23 cellular contexts compared by ENCODE assay signal in the genomic region with DNA sequence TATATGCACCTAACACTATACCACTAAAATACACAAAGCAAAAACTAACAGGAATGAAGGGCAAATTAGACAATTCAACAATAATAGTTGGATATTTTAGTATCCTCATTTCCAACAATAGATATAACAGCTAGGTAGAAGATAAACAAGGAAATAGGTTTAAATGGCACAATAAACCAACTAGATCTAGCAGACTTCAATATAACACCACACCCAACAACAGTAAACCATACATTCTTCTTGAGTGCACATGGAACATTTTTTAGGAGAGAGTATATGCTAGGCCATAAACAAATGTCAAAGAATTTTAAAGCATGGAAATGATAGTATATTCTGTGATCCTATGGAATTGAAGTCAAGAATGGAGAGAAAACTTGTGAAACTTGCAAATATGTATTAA.
"Had no signal": no experiment of that assay in that cellular context is flagged by ENCODE, and none has a peak within 500 bp of the region (broad histone marks: within the 10 kb centered on the region; RNA-seq: fewer than 3 reads in every experiment).

No MANE protein-coding gene starts in this region.

- H3K4me1 ChIP-seq: colonic mucosa, foreskin keratinocyte had no signal

- H3K4me3 ChIP-seq: colonic mucosa, coronary artery, dorsolateral prefrontal cortex, esophagus muscularis mucosa, esophagus squamous epithelium, gastroesophageal sphincter had no signal

- DNase-seq: colonic mucosa; cortex of kidney; dermis blood vessel endothelial cell; dorsolateral prefrontal cortex; effector CD4-positive, alpha-beta T cell; effector CD8-positive, alpha-beta T cell; effector memory CD4-positive, alpha-beta T cell; effector memory CD8-positive, alpha-beta T cell; endodermal cell; erythroblast; esophagus squamous epithelium; foreskin fibroblast; foreskin keratinocyte; foreskin melanocyte; gastrocnemius medialis; glutamatergic neuron; head of caudate nucleus had no signal

- FAIRE-seq: colon, endothelial cell of umbilical vein had no signal

- H3K9me3 ChIP-seq: colonic mucosa had no signal

- H3K27me3 ChIP-seq: colonic mucosa, dorsolateral prefrontal cortex, esophagus muscularis mucosa, gastrocnemius medialis, gastroesophageal sphincter had no signal

- H3K27ac ChIP-seq: colonic mucosa, coronary artery, dorsolateral prefrontal cortex, epithelial cell of prostate, esophagus muscularis mucosa, esophagus squamous epithelium, foreskin keratinocyte, gastrocnemius medialis, gastroesophageal sphincter had no signal

- ATAC-seq: effector memory CD8-positive, alpha-beta T cell; foreskin keratinocyte; gastrocnemius medialis; gastroesophageal sphincter had no signal

- H3K36me3 ChIP-seq: colonic mucosa, esophagus muscularis mucosa, esophagus squamous epithelium, gastrocnemius medialis, gastroesophageal sphincter had no signal
